Comparison of ENCODE assay signal across 1 cellular context in genomic region chr16:87575027-87575804, GRCh38.
TF ChIP-seq lines count a peak whose summit lies in the region.

No MANE protein-coding gene starts in this region.

TF ChIP-seq in HCT116, 20 proteins besides CTCF, POLR2A, EP300 and RAD21 (continued from another document):
- TF ChIP-seq, protein P1, sequence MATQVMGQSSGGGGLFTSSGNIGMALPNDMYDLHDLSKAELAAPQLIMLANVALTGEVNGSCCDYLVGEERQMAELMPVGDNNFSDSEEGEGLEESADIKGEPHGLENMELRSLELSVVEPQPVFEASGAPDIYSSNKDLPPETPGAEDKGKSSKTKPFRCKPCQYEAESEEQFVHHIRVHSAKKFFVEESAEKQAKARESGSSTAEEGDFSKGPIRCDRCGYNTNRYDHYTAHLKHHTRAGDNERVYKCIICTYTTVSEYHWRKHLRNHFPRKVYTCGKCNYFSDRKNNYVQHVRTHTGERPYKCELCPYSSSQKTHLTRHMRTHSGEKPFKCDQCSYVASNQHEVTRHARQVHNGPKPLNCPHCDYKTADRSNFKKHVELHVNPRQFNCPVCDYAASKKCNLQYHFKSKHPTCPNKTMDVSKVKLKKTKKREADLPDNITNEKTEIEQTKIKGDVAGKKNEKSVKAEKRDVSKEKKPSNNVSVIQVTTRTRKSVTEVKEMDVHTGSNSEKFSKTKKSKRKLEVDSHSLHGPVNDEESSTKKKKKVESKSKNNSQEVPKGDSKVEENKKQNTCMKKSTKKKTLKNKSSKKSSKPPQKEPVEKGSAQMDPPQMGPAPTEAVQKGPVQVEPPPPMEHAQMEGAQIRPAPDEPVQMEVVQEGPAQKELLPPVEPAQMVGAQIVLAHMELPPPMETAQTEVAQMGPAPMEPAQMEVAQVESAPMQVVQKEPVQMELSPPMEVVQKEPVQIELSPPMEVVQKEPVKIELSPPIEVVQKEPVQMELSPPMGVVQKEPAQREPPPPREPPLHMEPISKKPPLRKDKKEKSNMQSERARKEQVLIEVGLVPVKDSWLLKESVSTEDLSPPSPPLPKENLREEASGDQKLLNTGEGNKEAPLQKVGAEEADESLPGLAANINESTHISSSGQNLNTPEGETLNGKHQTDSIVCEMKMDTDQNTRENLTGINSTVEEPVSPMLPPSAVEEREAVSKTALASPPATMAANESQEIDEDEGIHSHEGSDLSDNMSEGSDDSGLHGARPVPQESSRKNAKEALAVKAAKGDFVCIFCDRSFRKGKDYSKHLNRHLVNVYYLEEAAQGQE (IDR thresholded peaks at IDR 0.05; ENCODE audit: low read depth): no peak
- TF ChIP-seq ATF3 (IDR thresholded peaks at IDR 0.05) (no peak), EZH2phosphoT487 (IDR thresholded peaks at IDR 0.05; ENCODE audit: borderline replicate concordance) (no peak), CEBPB (IDR thresholded peaks at IDR 0.05; ENCODE audit: low read depth) (no peak), TCF7L2 (IDR thresholded peaks at IDR 0.05; ENCODE audit: borderline replicate concordance, extremely low read depth, insufficient read depth, insufficient read length) (no peak), ZFX (IDR thresholded peaks at IDR 0.05) (no peak), ZNF274 (IDR thresholded peaks at IDR 0.05; ENCODE audit: low read depth, low read length) (no peak)
- TF ChIP-seq, protein P2, sequence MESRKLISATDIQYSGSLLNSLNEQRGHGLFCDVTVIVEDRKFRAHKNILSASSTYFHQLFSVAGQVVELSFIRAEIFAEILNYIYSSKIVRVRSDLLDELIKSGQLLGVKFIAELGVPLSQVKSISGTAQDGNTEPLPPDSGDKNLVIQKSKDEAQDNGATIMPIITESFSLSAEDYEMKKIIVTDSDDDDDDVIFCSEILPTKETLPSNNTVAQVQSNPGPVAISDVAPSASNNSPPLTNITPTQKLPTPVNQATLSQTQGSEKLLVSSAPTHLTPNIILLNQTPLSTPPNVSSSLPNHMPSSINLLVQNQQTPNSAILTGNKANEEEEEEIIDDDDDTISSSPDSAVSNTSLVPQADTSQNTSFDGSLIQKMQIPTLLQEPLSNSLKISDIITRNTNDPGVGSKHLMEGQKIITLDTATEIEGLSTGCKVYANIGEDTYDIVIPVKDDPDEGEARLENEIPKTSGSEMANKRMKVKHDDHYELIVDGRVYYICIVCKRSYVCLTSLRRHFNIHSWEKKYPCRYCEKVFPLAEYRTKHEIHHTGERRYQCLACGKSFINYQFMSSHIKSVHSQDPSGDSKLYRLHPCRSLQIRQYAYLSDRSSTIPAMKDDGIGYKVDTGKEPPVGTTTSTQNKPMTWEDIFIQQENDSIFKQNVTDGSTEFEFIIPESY (IDR thresholded peaks at IDR 0.05; ENCODE audit: extremely low read depth, insufficient replicate concordance, low read length): no peak
